ENCODE assay signal across 1 cellular context in genomic region chr19:31392514-31392913, GRCh38.
TF ChIP-seq lines count a peak whose summit lies in the region.

No MANE protein-coding gene starts in this region.

TF ChIP-seq in HEK293, 187 proteins besides CTCF, POLR2A, EP300 and RAD21 (continued from another document):
- TF ChIP-seq PRDM2 (tag by site-specific recombination; IDR thresholded peaks at IDR 0.05; ENCODE audit: borderline replicate concordance), result no peak
- TF ChIP-seq, protein P1, sequence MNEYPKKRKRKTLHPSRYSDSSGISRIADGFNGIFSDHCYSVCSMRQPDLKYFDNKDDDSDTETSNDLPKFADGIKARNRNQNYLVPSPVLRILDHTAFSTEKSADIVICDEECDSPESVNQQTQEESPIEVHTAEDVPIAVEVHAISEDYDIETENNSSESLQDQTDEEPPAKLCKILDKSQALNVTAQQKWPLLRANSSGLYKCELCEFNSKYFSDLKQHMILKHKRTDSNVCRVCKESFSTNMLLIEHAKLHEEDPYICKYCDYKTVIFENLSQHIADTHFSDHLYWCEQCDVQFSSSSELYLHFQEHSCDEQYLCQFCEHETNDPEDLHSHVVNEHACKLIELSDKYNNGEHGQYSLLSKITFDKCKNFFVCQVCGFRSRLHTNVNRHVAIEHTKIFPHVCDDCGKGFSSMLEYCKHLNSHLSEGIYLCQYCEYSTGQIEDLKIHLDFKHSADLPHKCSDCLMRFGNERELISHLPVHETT (tag by site-specific recombination; IDR thresholded peaks at IDR 0.05), result no peak
- no peak for TF ChIP-seq ZNF626 (tag by site-specific recombination; IDR thresholded peaks at IDR 0.05)
- TF ChIP-seq, protein P2, sequence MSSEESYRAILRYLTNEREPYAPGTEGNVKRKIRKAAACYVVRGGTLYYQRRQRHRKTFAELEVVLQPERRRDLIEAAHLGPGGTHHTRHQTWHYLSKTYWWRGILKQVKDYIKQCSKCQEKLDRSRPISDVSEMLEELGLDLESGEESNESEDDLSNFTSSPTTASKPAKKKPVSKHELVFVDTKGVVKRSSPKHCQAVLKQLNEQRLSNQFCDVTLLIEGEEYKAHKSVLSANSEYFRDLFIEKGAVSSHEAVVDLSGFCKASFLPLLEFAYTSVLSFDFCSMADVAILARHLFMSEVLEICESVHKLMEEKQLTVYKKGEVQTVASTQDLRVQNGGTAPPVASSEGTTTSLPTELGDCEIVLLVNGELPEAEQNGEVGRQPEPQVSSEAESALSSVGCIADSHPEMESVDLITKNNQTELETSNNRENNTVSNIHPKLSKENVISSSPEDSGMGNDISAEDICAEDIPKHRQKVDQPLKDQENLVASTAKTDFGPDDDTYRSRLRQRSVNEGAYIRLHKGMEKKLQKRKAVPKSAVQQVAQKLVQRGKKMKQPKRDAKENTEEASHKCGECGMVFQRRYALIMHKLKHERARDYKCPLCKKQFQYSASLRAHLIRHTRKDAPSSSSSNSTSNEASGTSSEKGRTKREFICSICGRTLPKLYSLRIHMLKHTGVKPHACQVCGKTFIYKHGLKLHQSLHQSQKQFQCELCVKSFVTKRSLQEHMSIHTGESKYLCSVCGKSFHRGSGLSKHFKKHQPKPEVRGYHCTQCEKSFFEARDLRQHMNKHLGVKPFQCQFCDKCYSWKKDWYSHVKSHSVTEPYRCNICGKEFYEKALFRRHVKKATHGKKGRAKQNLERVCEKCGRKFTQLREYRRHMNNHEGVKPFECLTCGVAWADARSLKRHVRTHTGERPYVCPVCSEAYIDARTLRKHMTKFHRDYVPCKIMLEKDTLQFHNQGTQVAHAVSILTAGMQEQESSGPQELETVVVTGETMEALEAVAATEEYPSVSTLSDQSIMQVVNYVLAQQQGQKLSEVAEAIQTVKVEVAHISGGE (tag by site-specific recombination; conservative IDR thresholded peaks at IDR 0.05; ENCODE audit: low read depth), result no peak
- TF ChIP-seq YY2 (tag by site-specific recombination; IDR thresholded peaks at IDR 0.05), result peak; percentile 67; the same call in 1 of the 2 replicates
- TF ChIP-seq ELK4 (IDR thresholded peaks at IDR 0.05; ENCODE audit: borderline replicate concordance, low read depth, low read length), result no peak
- peak; percentile 46 for TF ChIP-seq ZNF629 (tag by site-specific recombination; IDR thresholded peaks at IDR 0.05)
- TF ChIP-seq ZNF521 (tag by site-specific recombination; IDR thresholded peaks at IDR 0.05), result no peak
- no peak for TF ChIP-seq ZNF645 (tag by site-specific recombination; IDR thresholded peaks at IDR 0.05)
- TF ChIP-seq, protein P3, sequence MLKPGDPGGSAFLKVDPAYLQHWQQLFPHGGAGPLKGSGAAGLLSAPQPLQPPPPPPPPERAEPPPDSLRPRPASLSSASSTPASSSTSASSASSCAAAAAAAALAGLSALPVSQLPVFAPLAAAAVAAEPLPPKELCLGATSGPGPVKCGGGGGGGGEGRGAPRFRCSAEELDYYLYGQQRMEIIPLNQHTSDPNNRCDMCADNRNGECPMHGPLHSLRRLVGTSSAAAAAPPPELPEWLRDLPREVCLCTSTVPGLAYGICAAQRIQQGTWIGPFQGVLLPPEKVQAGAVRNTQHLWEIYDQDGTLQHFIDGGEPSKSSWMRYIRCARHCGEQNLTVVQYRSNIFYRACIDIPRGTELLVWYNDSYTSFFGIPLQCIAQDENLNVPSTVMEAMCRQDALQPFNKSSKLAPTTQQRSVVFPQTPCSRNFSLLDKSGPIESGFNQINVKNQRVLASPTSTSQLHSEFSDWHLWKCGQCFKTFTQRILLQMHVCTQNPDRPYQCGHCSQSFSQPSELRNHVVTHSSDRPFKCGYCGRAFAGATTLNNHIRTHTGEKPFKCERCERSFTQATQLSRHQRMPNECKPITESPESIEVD (tag by site-specific recombination; IDR thresholded peaks at IDR 0.05), result no peak
- peak; percentile 38; the same call in 1 of the 2 replicates for TF ChIP-seq FEZF1 (tag by site-specific recombination; IDR thresholded peaks at IDR 0.05)
- TF ChIP-seq, protein P4, sequence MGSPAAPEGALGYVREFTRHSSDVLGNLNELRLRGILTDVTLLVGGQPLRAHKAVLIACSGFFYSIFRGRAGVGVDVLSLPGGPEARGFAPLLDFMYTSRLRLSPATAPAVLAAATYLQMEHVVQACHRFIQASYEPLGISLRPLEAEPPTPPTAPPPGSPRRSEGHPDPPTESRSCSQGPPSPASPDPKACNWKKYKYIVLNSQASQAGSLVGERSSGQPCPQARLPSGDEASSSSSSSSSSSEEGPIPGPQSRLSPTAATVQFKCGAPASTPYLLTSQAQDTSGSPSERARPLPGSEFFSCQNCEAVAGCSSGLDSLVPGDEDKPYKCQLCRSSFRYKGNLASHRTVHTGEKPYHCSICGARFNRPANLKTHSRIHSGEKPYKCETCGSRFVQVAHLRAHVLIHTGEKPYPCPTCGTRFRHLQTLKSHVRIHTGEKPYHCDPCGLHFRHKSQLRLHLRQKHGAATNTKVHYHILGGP (tag by site-specific recombination; IDR thresholded peaks at IDR 0.05), result peak; percentile 18; the same call in 1 of the 2 replicates
- TF ChIP-seq ZNF266 (tag by site-specific recombination; IDR thresholded peaks at IDR 0.05; ENCODE audit: low read depth), result no peak
- TF ChIP-seq, protein P5, sequence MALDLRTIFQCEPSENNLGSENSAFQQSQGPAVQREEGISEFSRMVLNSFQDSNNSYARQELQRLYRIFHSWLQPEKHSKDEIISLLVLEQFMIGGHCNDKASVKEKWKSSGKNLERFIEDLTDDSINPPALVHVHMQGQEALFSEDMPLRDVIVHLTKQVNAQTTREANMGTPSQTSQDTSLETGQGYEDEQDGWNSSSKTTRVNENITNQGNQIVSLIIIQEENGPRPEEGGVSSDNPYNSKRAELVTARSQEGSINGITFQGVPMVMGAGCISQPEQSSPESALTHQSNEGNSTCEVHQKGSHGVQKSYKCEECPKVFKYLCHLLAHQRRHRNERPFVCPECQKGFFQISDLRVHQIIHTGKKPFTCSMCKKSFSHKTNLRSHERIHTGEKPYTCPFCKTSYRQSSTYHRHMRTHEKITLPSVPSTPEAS (tag by site-specific recombination; IDR thresholded peaks at IDR 0.05), result peak; percentile 34; the same call in 1 of the 2 replicates
- TF ChIP-seq ZNF221 (tag by site-specific recombination; IDR thresholded peaks at IDR 0.05; ENCODE audit: borderline replicate concordance), result no peak
- TF ChIP-seq ZNF510 (tag by site-specific recombination; IDR thresholded peaks at IDR 0.05; ENCODE audit: insufficient replicate concordance), result no peak
- no peak for TF ChIP-seq ZNF24 (tag by site-specific recombination; IDR thresholded peaks at IDR 0.05)
